27 cellular contexts compared by ENCODE assay signal in genomic region chr7:36547361-36547760, GRCh38.
DNase-seq lines count a peak whose midpoint lies in the region; ATAC-seq, FAIRE-seq and TF ChIP-seq lines count a peak whose summit lies in the region.
"Had no signal": no experiment of that assay in that cellular context is flagged by ENCODE, and none has a peak within 500 bp of the region (broad histone marks: within the 10 kb centered on the region; RNA-seq: fewer than 3 reads in every experiment).

No MANE protein-coding gene starts in this region.

- no peak for TF ChIP-seq CTCF in epithelial cell of esophagus (IDR thresholded peaks at IDR 0.05; ENCODE audit: insufficient read depth, low read depth, low read length, missing control alignments)
- TF ChIP-seq CTCF in coronary artery (IDR thresholded peaks at IDR 0.05) = no peak

- H3K4me3 ChIP-seq in epithelial cell of esophagus (ENCODE audit: low read length) (no peak overlapping the region), coronary artery (no peak overlapping the region)
- H3K4me3 ChIP-seq: Peyer's patch had no signal

- no peaks in the 10 kb centered on the region for H3K4me1 Mint-ChIP-seq in activated T-cell treated with anti-CD3 and anti-CD28 coated beads, Interleukin-2, amount 50 U/mL, for 24 hours (ENCODE audit: low read depth)
- H3K4me1 Mint-ChIP-seq: CD8-positive, alpha-beta memory T cell had no signal

- H3K4me3 Mint-ChIP-seq in activated T-cell treated with anti-CD3 and anti-CD28 coated beads, Interleukin-2, amount 50 U/mL, for 24 hours = no peak overlapping the region
- H3K4me3 Mint-ChIP-seq: CD8-positive, alpha-beta memory T cell had no signal

- H3K27ac Mint-ChIP-seq in activated T-cell treated with anti-CD3 and anti-CD28 coated beads, Interleukin-2, amount 50 U/mL, for 24 hours = no peak overlapping the region

- H3K27me3 Mint-ChIP-seq in activated T-cell treated with anti-CD3 and anti-CD28 coated beads, Interleukin-2, amount 50 U/mL, for 24 hours = no peaks in the 10 kb centered on the region
- H3K27me3 Mint-ChIP-seq: CD8-positive, alpha-beta memory T cell had no signal

- no peak overlapping the region for H3K27ac ChIP-seq in coronary artery
- H3K27ac ChIP-seq: Peyer's patch had no signal

- peaks cover 30% of the 10 kb centered on the region for H3K36me3 Mint-ChIP-seq in activated T-cell treated with anti-CD3 and anti-CD28 coated beads, Interleukin-2, amount 50 U/mL, for 24 hours (ENCODE audit: low read depth)

- FAIRE-seq in urothelium cell line (lab: Jason Lieb, UNC) = no peak
- FAIRE-seq: G401.6, GM18507, GM19239 had no signal

- intact Hi-C loops in Right ventricle myocardium superior (cut with DNase I) = no loop called here

- no peak for ATAC-seq in Right ventricle myocardium superior (ENCODE audit: poor library complexity)

- no peaks in the 10 kb centered on the region for H3K9me3 Mint-ChIP-seq in activated T-cell treated with anti-CD3 and anti-CD28 coated beads, Interleukin-2, amount 50 U/mL, for 24 hours
- H3K9me3 Mint-ChIP-seq: CD8-positive, alpha-beta memory T cell had no signal

- DNase-seq in DMS153 (lab: John Stamatoyannopoulos, UW) = peak; percentile 6
- DNase-seq in DMS153 treated with DMSO at 0.1 percent for 48 hours (lab: John Stamatoyannopoulos, UW; ENCODE audit: unreplicated experiment) = no peak
- peak; percentile 80 for DNase-seq in RPMI7951 (ENCODE audit: low read depth)
- DNase-seq in epithelial cell of esophagus (ENCODE audit: low read depth) = peak; percentile 23
- DNase-seq in coronary artery (ENCODE audit: low spot score) = no peak
- DNase-seq in urothelium cell line (ENCODE audit: low spot score) = no peak
- no peak for DNase-seq in Right ventricle myocardium superior
- DNase-seq in activated T-cell treated with anti-CD3 and anti-CD28 coated beads, Interleukin-2, amount 50 U/mL, for 24 hours = no peak
- DNase-seq: 8988T; AML-193; Calu3; CD8-positive, alpha-beta memory T cell; DND-41; GOT3; HCEC 1CT; KBM-7; NCI-H1092 treated with DMSO at 0.1 percent for 48 hours; NCI-H1436 treated with DMSO at 0.1 percent for 48 hours; NCI-H1930; NCI-H2227 treated with DMSO at 0.1 percent for 48 hours; NCI-H524; NCI-H82; Peyer's patch; SHP77 had no signal

Comparison
In these comparisons a context has a peak if more than half of its experiments do, and no peak if none do; other contexts are left out.
1. DNase-seq: peak in DMS153 (single experiment), RPMI7951 (single experiment) and epithelial cell of esophagus (single experiment); none in DMS153 treated with DMSO at 0.1 percent for 48 hours (single experiment), coronary artery (single experiment), urothelium cell line (single experiment), Right ventricle myocardium superior (single experiment) and activated T-cell treated with anti-CD3 and anti-CD28 coated beads, Interleukin-2, amount 50 U/mL, for 24 hours (single experiment).